ENCODE assay signal across 27 cellular contexts in genomic region chr12:51067229-51067628, GRCh38.
"Had no signal": no experiment of that assay in that cellular context is flagged by ENCODE, and none has a peak within 500 bp of the region (broad histone marks: within the 10 kb centered on the region; RNA-seq: fewer than 3 reads in every experiment).

No MANE protein-coding gene starts in this region.

- H3K9me3 ChIP-seq: ascending aorta, body of pancreas, Peyer's patch had no signal

- FAIRE-seq: bronchial epithelial cell, TTC549 had no signal

- H3K4me3 ChIP-seq: ascending aorta, body of pancreas, K562, Peyer's patch had no signal

- H3K4me1 Mint-ChIP-seq: activated B cell treated with CpG ODN at 0.5 μM for 24 hours had no signal

- H3K4me1 ChIP-seq: ascending aorta, Peyer's patch had no signal

- H3K27ac Mint-ChIP-seq: activated B cell treated with CpG ODN at 0.5 μM for 24 hours; activated naive CD8-positive, alpha-beta T cell treated with anti-CD3 and anti-CD28 coated beads, Interleukin-2, amount 50 U/mL, for 24 hours; activated T-helper 1 cell treated with anti-CD3 and anti-CD28 coated beads, Interleukin-12 subunit alpha, Interleukin-12 subunit beta, Interleukin-2, Interleukin-4 antibody, amounts not matched to agents 30 ng/mL and 10 ng/mL and 1 ng/mL, durations not matched to agents 14 hours and 24 hours and 36 hours had no signal

- ATAC-seq: activated naive CD4-positive, alpha-beta T cell treated with anti-CD3 and anti-CD28 coated beads, Interleukin-2, amount 50 U/mL, for 72 hours; activated naive CD8-positive, alpha-beta T cell treated with anti-CD3 and anti-CD28 coated beads, Interleukin-2, amount 50 U/mL, for 24 hours; body of pancreas had no signal

- DNase-seq: activated B cell treated with CpG ODN at 0.5 μM for 24 hours; activated CD4-positive, alpha-beta T cell treated with anti-CD3 and anti-CD28 coated beads for 1 hour; activated CD4-positive, alpha-beta T cell treated with anti-CD3 and anti-CD28 coated beads, Interleukin-2, amount 50 U/mL, for 1 hour; activated CD8-positive, alpha-beta memory T cell treated with anti-CD3 and anti-CD28 coated beads for 24 hours; activated naive CD4-positive, alpha-beta T cell treated with Interleukin-2 at 50 U/mL for 16 hours; activated naive CD8-positive, alpha-beta T cell treated with anti-CD3 and anti-CD28 coated beads, Interleukin-2, amount 50 U/mL, for 24 hours; amniotic stem cell; body of pancreas; central memory CD4-positive, alpha-beta T cell; Karpas-422; MM.1S; NCI-H1105 treated with DMSO at 0.1 percent for 48 hours; NCI-H1436 treated with DMSO at 0.1 percent for 48 hours; NCI-H187 treated with DMSO at 0.1 percent for 48 hours; NCI-H2081 treated with DMSO at 0.1 percent for 48 hours; NCI-H446; NCI-H524; Peyer's patch; SIG-M5; T-helper 2 cell; T1000 had no signal

- H3K27me3 ChIP-seq: ascending aorta, body of pancreas, Peyer's patch had no signal

- H3K27ac ChIP-seq: ascending aorta, body of pancreas, Peyer's patch had no signal

- H3K9me3 Mint-ChIP-seq: activated B cell treated with CpG ODN at 0.5 μM for 24 hours; activated naive CD4-positive, alpha-beta T cell treated with anti-CD3 and anti-CD28 coated beads, Interleukin-2, amount 50 U/mL, for 72 hours; activated naive CD8-positive, alpha-beta T cell treated with anti-CD3 and anti-CD28 coated beads, Interleukin-2, amount 50 U/mL, for 24 hours; activated T-helper 1 cell treated with anti-CD3 and anti-CD28 coated beads, Interleukin-12 subunit alpha, Interleukin-12 subunit beta, Interleukin-2, Interleukin-4 antibody, amounts not matched to agents 30 ng/mL and 10 ng/mL and 1 ng/mL, durations not matched to agents 14 hours and 24 hours and 36 hours had no signal

- H3K27me3 Mint-ChIP-seq: activated B cell treated with CpG ODN at 0.5 μM for 24 hours; activated naive CD8-positive, alpha-beta T cell treated with anti-CD3 and anti-CD28 coated beads, Interleukin-2, amount 50 U/mL, for 24 hours had no signal

- H3K36me3 Mint-ChIP-seq: activated naive CD4-positive, alpha-beta T cell treated with anti-CD3 and anti-CD28 coated beads, Interleukin-2, amount 50 U/mL, for 72 hours had no signal

- H3K4me3 Mint-ChIP-seq: activated B cell treated with CpG ODN at 0.5 μM for 24 hours; activated naive CD8-positive, alpha-beta T cell treated with anti-CD3 and anti-CD28 coated beads, Interleukin-2, amount 50 U/mL, for 24 hours; activated T-helper 1 cell treated with anti-CD3 and anti-CD28 coated beads, Interleukin-12 subunit alpha, Interleukin-12 subunit beta, Interleukin-2, Interleukin-4 antibody, amounts not matched to agents 30 ng/mL and 10 ng/mL and 1 ng/mL, durations not matched to agents 14 hours and 24 hours and 36 hours had no signal
